In genomic region chr2:40734797-40735196, GRCh38 we compare ENCODE assay signal across 21 cellular contexts.
DNase-seq lines count a peak whose midpoint lies in the region; ATAC-seq and TF ChIP-seq lines count a peak whose summit lies in the region.
"Had no signal": no experiment of that assay in that cellular context is flagged by ENCODE, and none has a peak within 500 bp of the region (broad histone marks: within the 10 kb centered on the region; RNA-seq: fewer than 3 reads in every experiment).

No MANE protein-coding gene starts in this region.

- no peak overlapping the region for H3K9ac ChIP-seq in adipocyte (ENCODE audit: low read length)
- H3K9ac ChIP-seq in colonic mucosa (ENCODE audit: low read depth in 2 of 2, low read length in 2 of 2) = no peak overlapping the region

- intact Hi-C loops in colonic mucosa (cut with DNase I) = no loop called here

- DNase-seq in AG08396 (ENCODE audit: low spot score) = peak; percentile 8
- DNase-seq in HS-27A (ENCODE audit: low read depth) = peak; percentile 84
- DNase-seq in adipocyte (ENCODE audit: low read depth) = peak; percentile 81
- DNase-seq in glomerular visceral epithelial cell (ENCODE audit: extremely low spot score) = peak; percentile 54
- DNase-seq in Peyer's patch = no peak
- DNase-seq in inferior parietal cortex (ENCODE audit: extremely low spot score) = no peak
- DNase-seq in colonic mucosa = no peak
- DNase-seq: activated CD4-positive, alpha-beta memory T cell treated with anti-CD3 and anti-CD28 coated beads for 36 hours; activated naive CD8-positive, alpha-beta T cell treated with anti-CD3 and anti-CD28 coated beads, Interleukin-2, amount 10 ng/mL, durations not matched to agents 7 days and 5 days; activated T-cell treated with anti-CD3 and anti-CD28 coated beads, Interleukin-2, amount 50 U/mL, for 48 hours; Calu3; cerebellar nuclear complex; GF-D8; GOT3; lower lobe of right lung; MV-4-11; naive thymus-derived CD8-positive, alpha-beta T cell; NCI-H2029; NCI-H510A; psoas muscle had no signal

- H3K27ac ChIP-seq in Peyer's patch (no peak overlapping the region), colonic mucosa (no peak overlapping the region)
- H3K27ac ChIP-seq: lower lobe of right lung, psoas muscle had no signal

- no peaks in the 10 kb centered on the region for H3K27me3 ChIP-seq in adipocyte (replicated peaks; ENCODE audit: control insufficient read depth, insufficient read depth, low read length)
- no peaks in the 10 kb centered on the region for H3K27me3 ChIP-seq in Peyer's patch
- no peaks in the 10 kb centered on the region for H3K27me3 ChIP-seq in colonic mucosa

- H3K36me3 ChIP-seq in adipocyte (ENCODE audit: control insufficient read depth, insufficient read depth, low read length, severe bottlenecking) = no peaks in the 10 kb centered on the region
- H3K36me3 ChIP-seq in Peyer's patch = no peaks in the 10 kb centered on the region
- H3K36me3 ChIP-seq in colonic mucosa = no peaks in the 10 kb centered on the region
- H3K36me3 ChIP-seq: lower lobe of right lung had no signal

- H3K9me3 ChIP-seq in adipocyte (ENCODE audit: control insufficient read depth, low read length) (no peaks in the 10 kb centered on the region), Peyer's patch (no peaks in the 10 kb centered on the region), colonic mucosa (peaks cover 3% of the 10 kb centered on the region)
- H3K9me3 ChIP-seq: lower lobe of right lung, psoas muscle had no signal

- no peak for ATAC-seq in HG02852 (IDR thresholded peaks at IDR 0.05; ENCODE audit: unreplicated experiment)
- ATAC-seq: lower lobe of right lung; naive thymus-derived CD8-positive, alpha-beta T cell; psoas muscle had no signal

- H3K4me1 ChIP-seq in adipocyte (ENCODE audit: control insufficient read depth, insufficient read depth, low read length) (no peaks in the 10 kb centered on the region), Peyer's patch (no peaks in the 10 kb centered on the region), colonic mucosa (no peaks in the 10 kb centered on the region)
- H3K4me1 ChIP-seq: lower lobe of right lung, psoas muscle had no signal

- TF ChIP-seq CTCF in Peyer's patch (IDR thresholded peaks at IDR 0.05) = no peak
- TF ChIP-seq CTCF in colonic mucosa (IDR thresholded peaks at IDR 0.05) = no peak

- no peak for TF ChIP-seq POLR2A in Peyer's patch (IDR thresholded peaks at IDR 0.05)

- no peak overlapping the region for H3K4me3 ChIP-seq in adipocyte (ENCODE audit: low read length)
- H3K4me3 ChIP-seq in Peyer's patch = no peak overlapping the region
- no peak overlapping the region for H3K4me3 ChIP-seq in colonic mucosa
- H3K4me3 ChIP-seq: lower lobe of right lung, psoas muscle had no signal

Comparison
In these comparisons a context has a peak if more than half of its experiments do, and no peak if none do; other contexts are left out.
1. DNase-seq: peak in AG08396 (single experiment), HS-27A (single experiment), adipocyte (single experiment) and glomerular visceral epithelial cell (single experiment); none in Peyer's patch (0 of 3), inferior parietal cortex (single experiment) and colonic mucosa (single experiment).